ENCODE assay signal across 23 cellular contexts in genomic region chr7:156029460-156030007, GRCh38.
"Had no signal": no experiment of that assay in that cellular context is flagged by ENCODE, and none has a peak within 500 bp of the region (broad histone marks: within the 10 kb centered on the region; RNA-seq: fewer than 3 reads in every experiment).

No MANE protein-coding gene starts in this region.

- H3K4me1 Mint-ChIP-seq: stimulated activated effector memory CD8-positive, alpha-beta T cell treated with anti-CD3 and anti-CD28 coated beads, Interleukin-12 subunit alpha, Interleukin-12 subunit beta, amount 100 ng/mL, for 72 hours had no signal

- H3K36me3 Mint-ChIP-seq: stimulated activated effector memory CD8-positive, alpha-beta T cell treated with anti-CD3 and anti-CD28 coated beads, Interleukin-12 subunit alpha, Interleukin-12 subunit beta, amount 100 ng/mL, for 72 hours had no signal

- H3K27me3 Mint-ChIP-seq: dendritic cell treated with granulocyte-macrophage colony-stimulating factor and Interleukin-4, amounts not matched to agents 40 ng/mL and 50 ng/mL, for 4 days had no signal

- DNase-seq: effector CD8-positive, alpha-beta T cell; esophagus squamous epithelium; foreskin melanocyte; glutamatergic neuron; heart right ventricle; hippocampal formation; left ventricle myocardium superior; lower lobe of right lung; naive thymus-derived CD8-positive, alpha-beta T cell; nucleus accumbens; ovary; posterior cingulate gyrus; psoas muscle; right cardiac atrium; sigmoid colon; stimulated activated CD4-positive, alpha-beta T cell treated with anti-CD3 and anti-CD28 coated beads, Interleukin-2, amount 100 ng/mL, for 24 hours; stimulated activated CD4-positive, alpha-beta T cell treated with anti-CD3 and anti-CD28 coated beads, Interleukin-4, amount 100 ng/mL, for 24 hours; stimulated activated naive CD4-positive, alpha-beta T cell treated with Interleukin-2 at 50 U/mL for 16 hours; upper lobe of right lung; uterus had no signal

- H3K9me3 ChIP-seq: esophagus squamous epithelium, lower lobe of right lung, ovary, psoas muscle, sigmoid colon, uterus had no signal

- H3K4me3 Mint-ChIP-seq: dendritic cell treated with granulocyte-macrophage colony-stimulating factor and Interleukin-4, amounts not matched to agents 40 ng/mL and 50 ng/mL, for 4 days; naive thymus-derived CD8-positive, alpha-beta T cell; neural crest cell; stimulated activated effector memory CD8-positive, alpha-beta T cell treated with anti-CD3 and anti-CD28 coated beads, Interleukin-12 subunit alpha, Interleukin-12 subunit beta, amount 100 ng/mL, for 72 hours had no signal

- ATAC-seq: left ventricle myocardium superior; lower lobe of right lung; naive thymus-derived CD8-positive, alpha-beta T cell; psoas muscle; right cardiac atrium; stimulated activated effector memory CD8-positive, alpha-beta T cell treated with anti-CD3 and anti-CD28 coated beads, Interleukin-12 subunit alpha, Interleukin-12 subunit beta, amount 100 ng/mL, for 72 hours; upper lobe of right lung had no signal

- H3K27ac Mint-ChIP-seq: dendritic cell treated with granulocyte-macrophage colony-stimulating factor and Interleukin-4, amounts not matched to agents 40 ng/mL and 50 ng/mL, for 4 days; stimulated activated effector memory CD8-positive, alpha-beta T cell treated with anti-CD3 and anti-CD28 coated beads, Interleukin-12 subunit alpha, Interleukin-12 subunit beta, amount 100 ng/mL, for 72 hours had no signal
